ENCODE assay signal across 9 cellular contexts in genomic region chr17:7850970-7851437, GRCh38. TPM values are rescaled to one million over a fixed set of nuclear protein-coding genes. Genes with fewer than 3 reads are reported as not detected.
DNase-seq lines count a peak whose midpoint lies in the region; ATAC-seq and TF ChIP-seq lines count a peak whose summit lies in the region.
"Had no signal": no experiment of that assay in that cellular context is flagged by ENCODE, and none has a peak within 500 bp of the region (broad histone marks: within the 10 kb centered on the region; RNA-seq: fewer than 3 reads in every experiment).

No MANE protein-coding gene starts in this region.

- peaks cover 45% of the 10 kb centered on the region for H3K36me3 ChIP-seq in GM06990 (ENCODE audit: control insufficient read depth, insufficient read depth, low read length)
- H3K36me3 ChIP-seq in HUES64 (ENCODE audit: insufficient read depth, low read length), result peaks cover 20% of the 10 kb centered on the region
- peaks cover 0 to 71% of the 10 kb centered on the region in 2 donors for H3K36me3 ChIP-seq in adrenal gland (replicated peaks in 1 of 2)
- peaks cover 8% of the 10 kb centered on the region for H3K36me3 ChIP-seq in neural cell (ENCODE audit: insufficient read depth, low read length)

- H3K27ac ChIP-seq in HUES64 (ENCODE audit: low read depth, low read length), result no peak overlapping the region
- H3K27ac ChIP-seq in adrenal gland, result no peak overlapping the region
- peak overlapping the region; percentile 10 for H3K27ac ChIP-seq in neural cell (ENCODE audit: low read length)

- TF ChIP-seq CTCF in GM06990 (IDR thresholded peaks at IDR 0.05; ENCODE audit: insufficient read depth, low read length, poor library complexity, severe bottlenecking) (no peak), adrenal gland (IDR thresholded peaks at IDR 0.05) (no peak), neural cell (IDR thresholded peaks at IDR 0.05; ENCODE audit: poor library complexity, severe bottlenecking) (no peak), endothelial cell (IDR thresholded peaks at IDR 0.05; ENCODE audit: unreplicated experiment) (no peak)

- peaks cover 7% of the 10 kb centered on the region for H3K79me2 ChIP-seq in neural cell (replicated peaks; ENCODE audit: insufficient read depth, low read length)

- H3K4me1 ChIP-seq in HUES64 (ENCODE audit: insufficient read depth, low read length), result no peaks in the 10 kb centered on the region
- peaks cover 15 to 31% of the 10 kb centered on the region in 2 donors for H3K4me1 ChIP-seq in adrenal gland (replicated peaks in 1 of 2)

- peaks cover 52% of the 10 kb centered on the region for H4K20me1 ChIP-seq in neural cell (ENCODE audit: insufficient read depth)

- no peak overlapping the region for H3K4me2 ChIP-seq in neural cell (ENCODE audit: low read length)

- H3K4me3 Mint-ChIP-seq in endothelial cell (ENCODE audit: unreplicated experiment), result no peak overlapping the region

- H3K9me3 ChIP-seq in HUES64 (ENCODE audit: insufficient read depth, low read depth, low read length), result no peaks in the 10 kb centered on the region
- H3K9me3 ChIP-seq in adrenal gland (replicated peaks in 1 of 3), result no peaks in the 10 kb centered on the region
- H3K9me3 ChIP-seq in neural cell (ENCODE audit: low read length), result no peaks in the 10 kb centered on the region
- H3K9me3 ChIP-seq: upper lobe of left lung had no signal

- H3K9me2 ChIP-seq in neural cell (ENCODE audit: insufficient read depth, low read length), result no peaks in the 10 kb centered on the region

- DNase-seq in GM06990 (ENCODE audit: extremely low read depth, insufficient read length), result no peak
- DNase-seq in adrenal gland, result peak in 5 of 7 donors; percentile 20 to 65 (median 34)
- no peak for DNase-seq in putamen (ENCODE audit: low spot score)
- no peak for DNase-seq in endothelial cell (ENCODE audit: low spot score)

- peaks cover 15% of the 10 kb centered on the region for H3K4me1 Mint-ChIP-seq in endothelial cell (ENCODE audit: unreplicated experiment)

- peaks cover 35% of the 10 kb centered on the region for H3K36me3 Mint-ChIP-seq in endothelial cell (ENCODE audit: low read depth, unreplicated experiment)

- TF ChIP-seq EP300 in neural cell (conservative IDR thresholded peaks at IDR 0.05; ENCODE audit: poor library complexity, severe bottlenecking), result no peak

- peak overlapping the region; percentile 65 for H3K4me3 ChIP-seq in GM06990 (replicated peaks; ENCODE audit: low read depth, low read length)
- H3K4me3 ChIP-seq in HUES64 (ENCODE audit: low read length), result peak overlapping the region; percentile 56
- no peak overlapping the region for H3K4me3 ChIP-seq in adrenal gland
- H3K4me3 ChIP-seq in neural cell (ENCODE audit: low read length), result peak overlapping the region; percentile 38

- no peak for TF ChIP-seq RAD21 in neural cell (conservative IDR thresholded peaks at IDR 0.05)

- no peak overlapping the region for H2AFZ ChIP-seq in neural cell (ENCODE audit: low read depth, low read length)

- H3K27me3 ChIP-seq in GM06990 (replicated peaks; ENCODE audit: control insufficient read depth, insufficient read depth, low read length) (no peaks in the 10 kb centered on the region), HUES64 (ENCODE audit: insufficient read depth, low read length) (peaks cover 41% of the 10 kb centered on the region), adrenal gland (no peaks in the 10 kb centered on the region), neural cell (ENCODE audit: insufficient read depth, low read depth, low read length) (no peaks in the 10 kb centered on the region)
- H3K27me3 ChIP-seq: upper lobe of left lung had no signal

- no peak overlapping the region for H3K27ac Mint-ChIP-seq in endothelial cell (ENCODE audit: unreplicated experiment)

- TF ChIP-seq POLR2A in adrenal gland (IDR thresholded peaks at IDR 0.05), result no peak

- intact Hi-C loops in adrenal gland (cut with DNase I), result loop anchor here in 1 of 2 donors (5.0 kb wide), 1 partner anchor 136 kb away; no protein-coding TSS in a partner anchor

- peaks cover 12% of the 10 kb centered on the region for H3F3A ChIP-seq in neural cell (ENCODE audit: insufficient read depth, low read length, poor library complexity, severe bottlenecking)

- ATAC-seq in HG03025 (IDR thresholded peaks at IDR 0.05; ENCODE audit: low FRiP score, unreplicated experiment) (no peak), HG02610 (IDR thresholded peaks at IDR 0.05; ENCODE audit: unreplicated experiment) (no peak)

- no peak overlapping the region for H3K9ac ChIP-seq in HUES64 (ENCODE audit: low read depth, low read length)
- H3K9ac ChIP-seq in neural cell (ENCODE audit: low read length), result no peak overlapping the region

- H3K27me3 Mint-ChIP-seq in endothelial cell (ENCODE audit: unreplicated experiment), result peaks cover 22% of the 10 kb centered on the region

- WGBS in HUES64, result 89% methylated on average over 13 of the region's 13 CpGs
- 84 to 88% (median 86%) methylated on average over 9 to 13 of the region's 13 CpGs for WGBS in adrenal gland, 4 donors

- H3K9me3 Mint-ChIP-seq in endothelial cell (ENCODE audit: unreplicated experiment), result no peaks in the 10 kb centered on the region

TF ChIP-seq in neural cell, 6 proteins besides CTCF, POLR2A, EP300 and RAD21:
- TF ChIP-seq MXI1 (conservative IDR thresholded peaks at IDR 0.05; ENCODE audit: poor library complexity, severe bottlenecking), result no peak
- TF ChIP-seq POLR2AphosphoS5 (IDR thresholded peaks at IDR 0.05), result no peak
- TF ChIP-seq REST (IDR thresholded peaks at IDR 0.05; ENCODE audit: borderline replicate concordance), result no peak
- no peak for TF ChIP-seq SMC3 (conservative IDR thresholded peaks at IDR 0.05; ENCODE audit: poor library complexity)
TF ChIP-seq in neural cell: peak in this region for 0.

RNA-seq across cellular contexts. Expression of gene TMEM88, which starts 3.9 kb away (rescaled TPM):
- polyA plus RNA-seq in HUES64 (2013, experiment 1 of 2), result 11.1 TPM
- 13.9 TPM for polyA plus RNA-seq in HUES64 (2013, experiment 2 of 2)
- 10 to 100 TPM; 14.9 to 52.8 (median 25.1) TPM for total RNA-seq in adrenal gland
- 100 to 1,000 TPM in 1 of 3 donors, 10 to 100 TPM in 1, 1 to 10 TPM in 1; 7.9 to 107 (median 70.9) TPM for polyA plus RNA-seq in adrenal gland
- polyA plus RNA-seq in neural cell, result 4.2 and 6.7 TPM in 2 replicates
- 1.4 and 1.5 TPM in 2 replicates for polyA minus RNA-seq in neural cell
- total RNA-seq in endothelial cell (ENCODE audit: unreplicated experiment), result 13.6 TPM

RNA-seq across cellular contexts. Expression of gene NAA38, which starts 6.4 kb away (rescaled TPM):
- 49.8 TPM for polyA plus RNA-seq in HUES64 (2013, experiment 1 of 2)
- 47.3 TPM for polyA plus RNA-seq in HUES64 (2013, experiment 2 of 2)
- 100 to 1,000 TPM in 7 of 8 donors, 10 to 100 TPM in 1; 96.2 to 224 (median 122) TPM for total RNA-seq in adrenal gland
- polyA plus RNA-seq in adrenal gland, result 100 to 1,000 TPM in 2 of 3 donors, 10 to 100 TPM in 1; 34.5 to 424 (median 329) TPM
- 99.5 and 110 TPM in 2 replicates for polyA plus RNA-seq in neural cell
- 27.0 and 30.9 TPM in 2 replicates for polyA minus RNA-seq in neural cell
- 97.9 TPM for total RNA-seq in endothelial cell (ENCODE audit: unreplicated experiment)

RNA-seq across cellular contexts. Expression of gene CYB5D1, which starts 6.8 kb away (rescaled TPM):
- polyA plus RNA-seq in HUES64 (2013, experiment 1 of 2), result 12.3 TPM
- polyA plus RNA-seq in HUES64 (2013, experiment 2 of 2), result 8.8 TPM
- total RNA-seq in adrenal gland (10 to 100 TPM in 7 of 8 donors, 1 to 10 TPM in 1; 9.1 to 24.4 (median 17.9) TPM), endothelial cell (ENCODE audit: unreplicated experiment) (6.4 TPM)
- polyA plus RNA-seq in adrenal gland (10 to 100 TPM in 2 of 3 donors, 1 to 10 TPM in 1; 6.5 to 36.8 (median 10.2) TPM), neural cell (21.1 and 30.4 TPM in 2 replicates)
- polyA minus RNA-seq in neural cell, result 25.8 and 27.8 TPM in 2 replicates

RNA-seq across cellular contexts. Expression of gene KDM6B, which starts 17.0 kb away (rescaled TPM):
- 9.3 TPM for polyA plus RNA-seq in HUES64 (2013, experiment 1 of 2)
- 10.8 TPM for polyA plus RNA-seq in HUES64 (2013, experiment 2 of 2)
- 10 to 100 TPM in 5 of 8 donors, 1 to 10 TPM in 3; 5.8 to 31.2 (median 15.1) TPM for total RNA-seq in adrenal gland
- polyA plus RNA-seq in adrenal gland, result 10 to 100 TPM in 2 of 3 donors, 1 to 10 TPM in 1; 2.2 to 35.9 (median 10.6) TPM
- 2.5 and 4.4 TPM in 2 replicates for polyA plus RNA-seq in neural cell
- polyA minus RNA-seq in neural cell, result 20.0 and 20.7 TPM in 2 replicates
- 47.4 TPM for total RNA-seq in endothelial cell (ENCODE audit: unreplicated experiment)

RNA-seq across cellular contexts. Expression of gene CHD3, which starts 37.6 kb away (rescaled TPM):
- polyA plus RNA-seq in HUES64 (2013, experiment 1 of 2), result 23.9 TPM
- polyA plus RNA-seq in HUES64 (2013, experiment 2 of 2), result 24.9 TPM
- total RNA-seq in adrenal gland (100 to 1,000 TPM in 2 of 8 donors, 10 to 100 TPM in 6; 75.8 to 123 (median 91.5) TPM), endothelial cell (ENCODE audit: unreplicated experiment) (133 TPM)
- polyA plus RNA-seq in adrenal gland (100 to 1,000 TPM in 2 of 3 donors, 10 to 100 TPM in 1; 43.8 to 326 (median 104) TPM), neural cell (115 and 159 TPM in 2 replicates)
- 296 and 321 TPM in 2 replicates for polyA minus RNA-seq in neural cell

Comparison
In these comparisons a context has a peak if more than half of its experiments do, and no peak if none do; other contexts are left out.
1. DNase-seq: peak in adrenal gland (5 of 7); none in GM06990 (single experiment), putamen (single experiment) and endothelial cell (single experiment).
2. H3K4me3 ChIP-seq: peak in GM06990 (single experiment), HUES64 (single experiment) and neural cell (single experiment); none in adrenal gland (0 of 4).